Comparison of ENCODE assay signal across 11 cellular contexts in genomic region chr11:68011046-68011943, GRCh38. TPM values are rescaled to one million over a fixed set of nuclear protein-coding genes. Genes with fewer than 3 reads are reported as not detected.
DNase-seq lines count a peak whose midpoint lies in the region; ATAC-seq and TF ChIP-seq lines count a peak whose summit lies in the region.
"Had no signal": no experiment of that assay in that cellular context is flagged by ENCODE, and none has a peak within 500 bp of the region (broad histone marks: within the 10 kb centered on the region; RNA-seq: fewer than 3 reads in every experiment).

No MANE protein-coding gene starts in this region.

- peaks cover 33 to 47% (median 43%) of the 10 kb centered on the region in 3 donors for H3K4me1 Mint-ChIP-seq in naive B cell
- H3K4me1 Mint-ChIP-seq: central memory CD8-positive, alpha-beta T cell had no signal

- no peaks in the 10 kb centered on the region for H3K9me3 Mint-ChIP-seq in naive B cell
- H3K9me3 Mint-ChIP-seq: central memory CD8-positive, alpha-beta T cell had no signal

- no peaks in the 10 kb centered on the region for H3K36me3 Mint-ChIP-seq in naive B cell

- H3K27me3 Mint-ChIP-seq in naive B cell = no peaks in the 10 kb centered on the region
- H3K27me3 Mint-ChIP-seq: activated CD4-positive, alpha-beta T cell treated with anti-CD3 and anti-CD28 coated beads for 36 hours had no signal

- ATAC-seq in naive B cell (ENCODE audit: low read depth in 2 of 2) (no peak), GM21723 (IDR thresholded peaks at IDR 0.05; ENCODE audit: unreplicated experiment) (no peak)
- ATAC-seq: activated CD4-positive, alpha-beta T cell treated with anti-CD3 and anti-CD28 coated beads for 36 hours had no signal

- peak overlapping the region; percentile 87 to 96 (median 92) for H3K27ac ChIP-seq in transverse colon

- H3K9me3 ChIP-seq in transverse colon = no peaks in the 10 kb centered on the region

- DNase-seq in SIG-M5 treated with dmso at 0.1 percent for 504 hours (lab: John Stamatoyannopoulos, UW; ENCODE audit: unreplicated experiment) = peak; percentile 51
- DNase-seq in SIG-M5 (lab: John Stamatoyannopoulos, UW) = no peak
- DNase-seq in cardiac fibroblast (ENCODE audit: low read depth in 2 of 2) = no peak
- no peak for DNase-seq in naive B cell
- no peak for DNase-seq in transverse colon
- DNase-seq in DMS 273 treated with DMSO at 0.1 percent for 48 hours (lab: John Stamatoyannopoulos, UW) = no peak
- no peak for DNase-seq in NCI-H774 (lab: John Stamatoyannopoulos, UW)
- DNase-seq: activated CD4-positive, alpha-beta T cell treated with anti-CD3 and anti-CD28 coated beads for 36 hours; NCI-H526 treated with DMSO at 0.1 percent for 48 hours had no signal

- H3K4me3 ChIP-seq in cardiac fibroblast (replicated peaks in 1 of 2; ENCODE audit: low read depth in 2 of 2, low read length in 2 of 2) (peak overlapping the region; percentile 52 to 58), transverse colon (peak overlapping the region in 2 of 4 donors; percentile 29 to 41)

- no peak for TF ChIP-seq POLR2A in transverse colon (IDR thresholded peaks at IDR 0.05)

- H3K36me3 ChIP-seq in transverse colon = no peaks in the 10 kb centered on the region

- peak overlapping the region in 6 of 8 donors; percentile 16 to 68 (median 46) for H3K4me3 Mint-ChIP-seq in naive B cell
- H3K4me3 Mint-ChIP-seq: activated CD4-positive, alpha-beta T cell treated with anti-CD3 and anti-CD28 coated beads for 36 hours; central memory CD8-positive, alpha-beta T cell had no signal

- no peaks in the 10 kb centered on the region for H3K27me3 ChIP-seq in transverse colon

- intact Hi-C loops in transverse colon (cut with DNase I; ENCODE audit: low total_unique reads) = no loop called here

- H3K27ac Mint-ChIP-seq in naive B cell = peak overlapping the region in 4 of 6 donors; percentile 33 to 82 (median 72)
- H3K27ac Mint-ChIP-seq: activated CD4-positive, alpha-beta T cell treated with anti-CD3 and anti-CD28 coated beads for 36 hours had no signal

- 79% methylated on average over 16 of the region's 16 CpGs; no CpG with 5 or more reads in 1 of the 2 donors for WGBS in transverse colon (ENCODE audit: low coverage in 1 of 2), 2 donors

- TF ChIP-seq CTCF in cardiac fibroblast (IDR thresholded peaks at IDR 0.05; ENCODE audit: low read depth, low read length) (no peak), transverse colon (IDR thresholded peaks at IDR 0.05) (no peak)

- H3K4me1 ChIP-seq in transverse colon = peaks cover 38 to 58% (median 49%) of the 10 kb centered on the region in 4 donors

- no peak for TF ChIP-seq EP300 in transverse colon (IDR thresholded peaks at IDR 0.05; ENCODE audit: low read depth)

- in situ Hi-C loops in transverse colon (cut with MboI; ENCODE audit: low pct_ligation_motif_present in 1 of 4, low pct_unique_long_range_greater_than_20kb in 1 of 4, low sequenced_read_pairs in 3 of 4) = no loop called here

RNA-seq across cellular contexts. Expression of gene ALDH3B1, which starts 1.2 kb away (rescaled TPM):
- under 1 TPM in 5 of 6 donors, not detected in 1; 0.33 to 0.94 (median 0.67) TPM for polyA plus RNA-seq in naive B cell (ENCODE audit: low read depth in 6 of 6)
- 10 to 100 TPM; 12.1 to 14.9 (median 13.5) TPM for total RNA-seq in transverse colon
- total RNA-seq: activated CD4-positive, alpha-beta T cell treated with anti-CD3 and anti-CD28 coated beads for 36 hours had no signal

RNA-seq across cellular contexts. Expression of gene UNC93B1, which starts 7.4 kb away (rescaled TPM):
- 100 to 1,000 TPM in 3 of 6 donors, 10 to 100 TPM in 3; 93.5 to 149 (median 103) TPM for polyA plus RNA-seq in naive B cell (ENCODE audit: low read depth in 6 of 6)
- total RNA-seq in transverse colon = 10 to 100 TPM; 32.2 to 67.7 (median 54.7) TPM

RNA-seq across cellular contexts. Expression of gene NDUFS8, which starts 19.2 kb away (rescaled TPM):
- polyA plus RNA-seq in naive B cell (ENCODE audit: low read depth in 6 of 6) = 100 to 1,000 TPM; 110 to 130 (median 119) TPM
- total RNA-seq in transverse colon = 100 to 1,000 TPM; 155 to 226 (median 188) TPM

RNA-seq across cellular contexts. Expression of gene TCIRG1, which starts 27.5 kb away (rescaled TPM):
- polyA plus RNA-seq in naive B cell (ENCODE audit: low read depth in 6 of 6) = 10 to 100 TPM; 16.4 to 44.9 (median 26.6) TPM
- 100 to 1,000 TPM; 260 to 697 (median 380) TPM for total RNA-seq in transverse colon
